1 cellular context compared by ENCODE assay signal in the genomic region with DNA sequence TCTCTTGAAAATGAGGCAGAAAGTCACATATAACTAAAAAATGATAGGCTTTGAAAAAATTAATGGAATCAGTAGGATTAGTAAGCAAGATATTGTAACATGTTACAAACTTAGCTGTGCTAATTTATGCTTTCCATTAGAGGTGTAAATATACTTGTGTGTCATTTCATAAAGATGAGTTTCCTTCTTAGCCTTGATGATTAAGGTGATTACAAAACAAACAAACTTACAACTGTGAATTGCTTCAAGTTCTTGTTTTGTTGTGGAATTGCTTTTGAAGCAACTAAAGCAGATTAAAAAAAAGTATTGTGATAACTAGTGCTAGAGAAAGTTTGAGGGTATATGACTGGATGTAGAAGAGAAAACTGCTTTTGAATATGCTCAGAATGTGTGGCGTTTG.
TF ChIP-seq lines count a peak whose summit lies in the region.

No MANE protein-coding gene starts in this region.

TF ChIP-seq in endothelial cell of umbilical vein, 7 proteins besides CTCF, POLR2A, EP300 and RAD21 (continued from another document):
- TF ChIP-seq, protein P1, sequence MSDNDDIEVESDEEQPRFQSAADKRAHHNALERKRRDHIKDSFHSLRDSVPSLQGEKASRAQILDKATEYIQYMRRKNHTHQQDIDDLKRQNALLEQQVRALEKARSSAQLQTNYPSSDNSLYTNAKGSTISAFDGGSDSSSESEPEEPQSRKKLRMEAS (IDR thresholded peaks at IDR 0.05; ENCODE audit: insufficient read depth, insufficient read length) = no peak
- TF ChIP-seq POLR2AphosphoS5 (IDR thresholded peaks at IDR 0.05; ENCODE audit: insufficient read depth, low read depth, low read length) (no peak), EZH2 (IDR thresholded peaks at IDR 0.05; ENCODE audit: borderline replicate concordance, low read depth, low read length, severe bottlenecking) (no peak), JUN (IDR thresholded peaks at IDR 0.05; ENCODE audit: borderline replicate concordance, insufficient read depth, insufficient read length, low read depth) (no peak), FOS (IDR thresholded peaks at IDR 0.05; ENCODE audit: borderline replicate concordance, insufficient read depth, low read length) (no peak)
